20 cellular contexts compared by ENCODE assay signal in the genomic region with DNA sequence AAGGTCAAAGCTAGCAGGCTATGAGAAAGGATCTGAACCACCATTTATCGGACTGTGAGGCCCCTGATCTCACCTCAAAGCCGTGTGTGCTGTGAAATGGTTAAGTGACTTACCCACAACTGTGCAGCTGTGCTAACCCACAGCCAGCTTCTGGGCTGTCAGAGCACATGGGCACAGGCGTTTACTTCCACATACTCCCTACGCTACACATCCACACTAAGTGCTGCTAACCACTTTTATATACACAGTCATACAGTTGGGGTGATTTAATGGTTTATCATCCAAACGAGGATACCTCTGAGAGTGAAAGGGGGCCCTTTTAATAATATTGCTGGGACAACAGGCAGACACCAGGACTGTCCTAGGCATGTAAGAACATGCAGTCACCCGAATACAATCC. TPM values are rescaled to one million over a fixed set of nuclear protein-coding genes. Genes with fewer than 3 reads are reported as not detected.
DNase-seq lines count a peak whose midpoint lies in the region; ATAC-seq and TF ChIP-seq lines count a peak whose summit lies in the region.
"Had no signal": no experiment of that assay in that cellular context is flagged by ENCODE, and none has a peak within 500 bp of the region (broad histone marks: within the 10 kb centered on the region; RNA-seq: fewer than 3 reads in every experiment).

No MANE protein-coding gene starts in this region.

- DNase-seq in A673 (ENCODE audit: low spot score) (no peak), HL-60 (ENCODE audit: low read depth in 1 of 2, low spot score in 1 of 2) (peak in 1 of 2 experiments; percentile 75), OCI-LY7 (ENCODE audit: low spot score) (peak; percentile 64), mesenchymal stem cell (peak; percentile 59), superior temporal gyrus (ENCODE audit: extremely low spot score) (no peak), NCI-H1092 treated with DMSO at 0.1 percent for 48 hours (lab: John Stamatoyannopoulos, UW) (no peak), Right ventricle myocardium superior (no peak), iPS-NIHi7 (ENCODE audit: extremely low spot score) (no peak)
- DNase-seq: activated gamma-delta T cell; Caco-2; HCEC 1CT; heart right ventricle; NCI-H1417 treated with DMSO at 0.1 percent for 48 hours; OCI-M1; ovary; sigmoid colon; SK-N-SH; stimulated activated CD4-positive, alpha-beta T cell treated with anti-CD3 and anti-CD28 coated beads, Interleukin-4, amount 100 ng/mL, for 24 hours had no signal

- no peaks in the 10 kb centered on the region for H4K20me1 ChIP-seq in OCI-LY7 (ENCODE audit: insufficient read depth, low read length)

- TF ChIP-seq CTCF in A673 (conservative IDR thresholded peaks at IDR 0.05; ENCODE audit: low read depth, low read length): no peak
- TF ChIP-seq CTCF in HL-60 (IDR thresholded peaks at IDR 0.05; ENCODE audit: insufficient read depth, low read length): no peak
- TF ChIP-seq CTCF in OCI-LY7 (conservative IDR thresholded peaks at IDR 0.05; ENCODE audit: low read length): no peak

- H3K36me3 ChIP-seq in A673 (ENCODE audit: insufficient read depth, low read length, poor library complexity, severe bottlenecking) (peaks cover 41% of the 10 kb centered on the region), OCI-LY7 (ENCODE audit: insufficient read depth, low read length) (no peaks in the 10 kb centered on the region; the same call in 1 of the 2 replicates), mesenchymal stem cell (ENCODE audit: control insufficient read depth in 1 of 2, insufficient read depth in 2 of 2, low read depth in 1 of 2, low read length in 2 of 2) (peaks cover 2 to 13% of the 10 kb centered on the region in 2 experiments)
- H3K36me3 ChIP-seq: ovary had no signal

- H3K27me3 ChIP-seq in A673 (replicated peaks; ENCODE audit: insufficient read depth, low read depth, low read length, poor library complexity) (no peaks in the 10 kb centered on the region), HL-60 (ENCODE audit: insufficient read depth, poor library complexity, severe bottlenecking) (no peaks in the 10 kb centered on the region), mesenchymal stem cell (ENCODE audit: control insufficient read depth in 1 of 2, insufficient read depth in 1 of 2, low read length in 2 of 2) (peaks cover 0 to 10% of the 10 kb centered on the region in 2 experiments)
- H3K27me3 ChIP-seq: esophagus muscularis mucosa, heart right ventricle, ovary, sigmoid colon had no signal

- H4K8ac ChIP-seq in mesenchymal stem cell (ENCODE audit: low read length): no peak overlapping the region

- intact Hi-C loops in A673 (cut with micrococcal nuclease; ENCODE audit: unreplicated experiment): no loop called here
- intact Hi-C loops in OCI-LY7 (cut with micrococcal nuclease; ENCODE audit: unreplicated experiment): loop anchor here (5.0 to 10.0 kb wide), 3 partner anchors 536 to 1124 kb away; a partner anchor contains a TSS
- intact Hi-C loops in Right ventricle myocardium superior (cut with DNase I): no loop called here

- no peak overlapping the region for H4K91ac ChIP-seq in mesenchymal stem cell (ENCODE audit: low read length)

- BruUV-seq in A673 (replicated peaks; lab: Mats Ljungman, UMichigan) (no TSS peak), OCI-LY7 (replicated peaks; lab: Mats Ljungman, UMichigan) (no TSS peak)

- H3K9ac ChIP-seq in mesenchymal stem cell (ENCODE audit: low read length): no peak overlapping the region
- H3K9ac ChIP-seq: SK-N-SH had no signal

- H2BK5ac ChIP-seq in mesenchymal stem cell (ENCODE audit: low read depth, low read length, poor library complexity, severe bottlenecking): no peak overlapping the region

- H3K4me1 ChIP-seq in A673 (ENCODE audit: insufficient read depth, low read length, poor library complexity, severe bottlenecking) (peaks cover 100% of the 10 kb centered on the region), OCI-LY7 (ENCODE audit: insufficient read depth, low read length, poor library complexity, severe bottlenecking) (peaks cover 94% of the 10 kb centered on the region), mesenchymal stem cell (ENCODE audit: control insufficient read depth, insufficient read depth, low read depth, low read length) (peaks cover 45% of the 10 kb centered on the region)
- H3K4me1 ChIP-seq: Caco-2 had no signal

- no peak overlapping the region for H3K23ac ChIP-seq in mesenchymal stem cell (ENCODE audit: low read length in 2 of 2)

- H3K9me2 ChIP-seq in OCI-LY7 (ENCODE audit: insufficient read depth, low read length): no peaks in the 10 kb centered on the region
- H3K9me2 ChIP-seq: SK-N-SH had no signal

- H3K4me3 ChIP-seq in A673 (ENCODE audit: low read depth, low read length, poor library complexity, severe bottlenecking): no peak overlapping the region
- no peak overlapping the region for H3K4me3 ChIP-seq in HL-60 (replicated peaks; ENCODE audit: insufficient read depth, low read length)
- H3K4me3 ChIP-seq in OCI-LY7 (ENCODE audit: low read depth, low read length, poor library complexity, severe bottlenecking): no peak overlapping the region
- H3K4me3 ChIP-seq in mesenchymal stem cell (ENCODE audit: insufficient read depth in 1 of 2, low read depth in 1 of 2, low read length in 2 of 2): no peak overlapping the region
- H3K4me3 ChIP-seq: esophagus muscularis mucosa, heart right ventricle, ovary, sigmoid colon had no signal

- no peak overlapping the region for H2AK5ac ChIP-seq in mesenchymal stem cell (ENCODE audit: low read length, severe bottlenecking)

- H3K9me3 ChIP-seq in A673 (ENCODE audit: low read depth, low read length, poor library complexity, severe bottlenecking) (no peaks in the 10 kb centered on the region), OCI-LY7 (ENCODE audit: low read length) (no peaks in the 10 kb centered on the region), mesenchymal stem cell (ENCODE audit: control insufficient read depth, low read length) (no peaks in the 10 kb centered on the region)
- H3K9me3 ChIP-seq: Caco-2, esophagus muscularis mucosa, heart right ventricle, ovary, sigmoid colon, SK-N-SH had no signal

- H3K79me1 ChIP-seq in mesenchymal stem cell (replicated peaks; ENCODE audit: low read length, poor library complexity, severe bottlenecking): peaks cover 16% of the 10 kb centered on the region

- no peak overlapping the region for H2BK120ac ChIP-seq in mesenchymal stem cell (ENCODE audit: low read depth, low read length)

- peaks cover 13% of the 10 kb centered on the region; the same call in 1 of the 2 replicates for H3K79me2 ChIP-seq in OCI-LY7 (ENCODE audit: insufficient read depth, low read depth, low read length)

- no peak for ATAC-seq in Right ventricle myocardium superior (ENCODE audit: poor library complexity)
- ATAC-seq: heart right ventricle had no signal

- H2BK15ac ChIP-seq in mesenchymal stem cell (ENCODE audit: low read depth, poor library complexity, severe bottlenecking): no peak overlapping the region

- peak overlapping the region in 1 of 2 experiments; percentile 80 for H3K18ac ChIP-seq in mesenchymal stem cell (ENCODE audit: low read depth in 1 of 2, low read length in 2 of 2)

- H3K14ac ChIP-seq in mesenchymal stem cell (ENCODE audit: low read length in 2 of 2): no peak overlapping the region

- POLR2A ChIA-PET in A673 (lab: Charles Lee; ENCODE audit: low non-redundant PET): no interaction called here
- POLR2A ChIA-PET in OCI-LY7 (lab: Charles Lee): interaction anchor here (0.9 to 15.0 kb wide), 8 partner anchors 8 to 90 kb away, joined by 3 to 414 read pairs (median 6); a partner anchor contains a TSS

- H3K4me2 ChIP-seq in OCI-LY7 (ENCODE audit: low read length): peak overlapping the region; percentile 95
- no peak overlapping the region for H3K4me2 ChIP-seq in mesenchymal stem cell (ENCODE audit: low read length, poor library complexity, severe bottlenecking)
- H3K4me2 ChIP-seq: SK-N-SH had no signal

- H2BK12ac ChIP-seq in mesenchymal stem cell (ENCODE audit: low read length in 2 of 2): no peak overlapping the region

- 58% methylated on average over 2 of the region's 6 CpGs for WGBS in mesenchymal stem cell

- CTCF ChIA-PET in A673 (lab: Charles Lee) (no interaction called here), OCI-LY7 (lab: Charles Lee; ENCODE audit: unreplicated experiment) (interaction anchor here (1.2 to 13.4 kb wide), 2 partner anchors 10 to 29 kb away, joined by 4 to 149 read pairs; no protein-coding TSS in a partner anchor)

- peak overlapping the region in 1 of 2 experiments; percentile 43 for H3K4ac ChIP-seq in mesenchymal stem cell (ENCODE audit: low read depth in 1 of 2, low read length in 2 of 2)

- H2AFZ ChIP-seq in OCI-LY7 (ENCODE audit: low read length) (peak overlapping the region; percentile 52; the same call in 1 of the 2 replicates), mesenchymal stem cell (ENCODE audit: low read depth, low read length) (no peak overlapping the region)

- H3K27ac ChIP-seq in A673 (ENCODE audit: low read depth, low read length, poor library complexity, severe bottlenecking) (peak overlapping the region; percentile 94), HL-60 (replicated peaks) (peak overlapping the region; percentile 53), OCI-LY7 (ENCODE audit: low read depth, low read length, poor library complexity, severe bottlenecking) (peak overlapping the region; percentile 97), mesenchymal stem cell (ENCODE audit: low read length, poor library complexity, severe bottlenecking) (peak overlapping the region; percentile 8)
- H3K27ac ChIP-seq: esophagus muscularis mucosa, ovary, sigmoid colon, VCaP had no signal

RNA-seq across cellular contexts. Expression of a gene that starts 37.3 kb away (rescaled TPM):
- 183 TPM in 2 replicates for total RNA-seq in A673 (2021)
- total RNA-seq in OCI-LY7 (2014; rRNA removed; shearing (Covaris generic)): 2.6 and 5.0 TPM in 2 replicates
- total RNA-seq in OCI-LY7 (2022): 11.7 and 13.4 TPM in 2 replicates
- polyA plus RNA-seq in mesenchymal stem cell (2013, experiment 1 of 2): 12.5 TPM
- polyA plus RNA-seq in mesenchymal stem cell (2013, experiment 2 of 2): 14.3 TPM
- total RNA-seq in Right ventricle myocardium superior: 3.9 TPM

Comparison
In these comparisons a context has a peak if more than half of its experiments do, and no peak if none do; other contexts are left out.
1. DNase-seq: peak in OCI-LY7 (single experiment) and mesenchymal stem cell (single experiment); none in A673 (single experiment), superior temporal gyrus (single experiment), NCI-H1092 treated with DMSO at 0.1 percent for 48 hours (single experiment), Right ventricle myocardium superior (single experiment) and iPS-NIHi7 (single experiment).
2. H3K27ac ChIP-seq: peak in every context shown above with its lines; median percentile 97 in OCI-LY7; 94 in A673; 53 in HL-60; 8 in mesenchymal stem cell.
3. RNA of a gene that starts 37.3 kb away (total RNA-seq): 183 TPM in A673; 2.6 to 13.4 TPM in OCI-LY7 and 3.9 TPM in Right ventricle myocardium superior (single experiment); every median in the first group is over 10 times any median in the second.